ENCODE assay signal across 34 cellular contexts in genomic region chr15:25474251-25474650, GRCh38.
"Had no signal": no experiment of that assay in that cellular context is flagged by ENCODE, and none has a peak within 500 bp of the region (broad histone marks: within the 10 kb centered on the region; RNA-seq: fewer than 3 reads in every experiment).

No MANE protein-coding gene starts in this region.

- DNase-seq: Karpas-422, Kasumi-1, MG63, MM.1S, MV-4-11, NCI-H1048, NCI-H1092, NCI-H1092 treated with DMSO at 0.1 percent for 48 hours, NCI-H1105, NCI-H1105 treated with DMSO at 0.1 percent for 48 hours, NCI-H1417, NCI-H1417 treated with DMSO at 0.1 percent for 48 hours, NCI-H1436, NCI-H1436 treated with DMSO at 0.1 percent for 48 hours, NCI-H146, NCI-H1694, NCI-H1694 treated with DMSO at 0.1 percent for 48 hours, NCI-H187, NCI-H187 treated with DMSO at 0.1 percent for 48 hours, NCI-H1930, NCI-H2029, NCI-H2029 treated with DMSO at 0.1 percent for 48 hours, NCI-H2081, NCI-H2081 treated with DMSO at 0.1 percent for 48 hours, NCI-H2107, NCI-H2171, NCI-H2171 treated with DMSO at 0.1 percent for 48 hours, NCI-H2227 treated with DMSO at 0.1 percent for 48 hours, NCI-H226, NCI-H345, NCI-H446, NCI-H446 treated with DMSO at 0.1 percent for 48 hours, NCI-H510A had no signal

- H3K9me3 ChIP-seq: MG63 had no signal

- H3K27me3 ChIP-seq: MG63 had no signal

- H3K4me2 ChIP-seq: KMS-11 had no signal

- H3K27ac ChIP-seq: KMS-11 had no signal

- H3K9ac ChIP-seq: KMS-11 had no signal

- H3K36me3 ChIP-seq: MG63 had no signal

- H3K4me3 ChIP-seq: MG63 had no signal
